1 cellular context compared by ENCODE assay signal in the genomic region with DNA sequence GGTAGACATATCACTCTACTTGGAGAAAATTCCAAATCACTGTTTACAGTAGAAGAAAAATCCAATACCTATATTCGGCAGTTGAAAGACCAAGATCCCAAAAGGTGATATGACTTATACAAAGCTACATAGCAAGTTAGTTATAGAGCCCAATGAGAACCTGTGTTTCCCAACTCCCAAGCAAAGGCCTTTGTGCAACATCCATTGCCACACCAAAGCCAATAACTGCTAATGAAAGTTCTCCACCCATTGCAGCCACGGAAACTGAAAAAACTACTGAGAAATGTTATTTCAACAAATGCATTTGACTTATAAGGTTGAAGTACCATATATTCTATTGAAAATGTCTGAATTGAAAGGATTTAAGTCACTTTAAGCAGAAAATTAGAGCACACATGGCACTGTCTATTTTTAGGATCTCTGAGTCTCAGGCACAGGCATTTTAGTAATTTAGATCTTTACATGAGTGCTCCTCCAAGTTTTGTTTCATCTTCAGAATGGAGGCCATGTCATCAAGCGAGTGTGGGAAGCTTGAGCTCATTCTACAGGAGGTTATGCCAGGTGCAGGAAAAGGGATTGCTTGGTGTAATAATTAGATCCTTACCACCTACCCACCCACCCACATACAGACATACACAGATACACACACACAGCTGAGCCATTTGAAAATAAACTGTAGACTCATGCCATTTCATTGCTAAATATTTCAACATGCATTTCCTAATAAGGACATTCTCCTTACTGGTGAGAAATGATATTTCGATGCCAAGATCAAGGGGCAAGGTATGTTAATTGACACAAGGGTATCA.
TF ChIP-seq lines count a peak whose summit lies in the region.

No MANE protein-coding gene starts in this region.

TF ChIP-seq in IMR-90, 13 proteins besides CTCF, POLR2A, EP300 and RAD21:
- no peak for TF ChIP-seq RFX5 (IDR thresholded peaks at IDR 0.05; ENCODE audit: low read depth, low read length)
- TF ChIP-seq CHD1 (IDR thresholded peaks at IDR 0.05; ENCODE audit: low read depth, low read length): no peak
- TF ChIP-seq, protein P1, sequence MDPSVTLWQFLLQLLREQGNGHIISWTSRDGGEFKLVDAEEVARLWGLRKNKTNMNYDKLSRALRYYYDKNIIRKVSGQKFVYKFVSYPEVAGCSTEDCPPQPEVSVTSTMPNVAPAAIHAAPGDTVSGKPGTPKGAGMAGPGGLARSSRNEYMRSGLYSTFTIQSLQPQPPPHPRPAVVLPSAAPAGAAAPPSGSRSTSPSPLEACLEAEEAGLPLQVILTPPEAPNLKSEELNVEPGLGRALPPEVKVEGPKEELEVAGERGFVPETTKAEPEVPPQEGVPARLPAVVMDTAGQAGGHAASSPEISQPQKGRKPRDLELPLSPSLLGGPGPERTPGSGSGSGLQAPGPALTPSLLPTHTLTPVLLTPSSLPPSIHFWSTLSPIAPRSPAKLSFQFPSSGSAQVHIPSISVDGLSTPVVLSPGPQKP (IDR thresholded peaks at IDR 0.05; ENCODE audit: borderline replicate concordance, low read depth, low read length): no peak
- TF ChIP-seq MAFK (IDR thresholded peaks at IDR 0.05; ENCODE audit: low read depth, low read length): no peak
- TF ChIP-seq SMC3 (IDR thresholded peaks at IDR 0.05; ENCODE audit: low read depth, low read length): no peak
- TF ChIP-seq, protein P2, sequence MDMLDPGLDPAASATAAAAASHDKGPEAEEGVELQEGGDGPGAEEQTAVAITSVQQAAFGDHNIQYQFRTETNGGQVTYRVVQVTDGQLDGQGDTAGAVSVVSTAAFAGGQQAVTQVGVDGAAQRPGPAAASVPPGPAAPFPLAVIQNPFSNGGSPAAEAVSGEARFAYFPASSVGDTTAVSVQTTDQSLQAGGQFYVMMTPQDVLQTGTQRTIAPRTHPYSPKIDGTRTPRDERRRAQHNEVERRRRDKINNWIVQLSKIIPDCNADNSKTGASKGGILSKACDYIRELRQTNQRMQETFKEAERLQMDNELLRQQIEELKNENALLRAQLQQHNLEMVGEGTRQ (IDR thresholded peaks at IDR 0.05; ENCODE audit: low read depth, low read length): no peak
- TF ChIP-seq MAZ (IDR thresholded peaks at IDR 0.05; ENCODE audit: borderline replicate concordance, low read depth, low read length): no peak
- no peak for TF ChIP-seq FOS (IDR thresholded peaks at IDR 0.05; ENCODE audit: low read depth, low read length)
- TF ChIP-seq BHLHE40 (IDR thresholded peaks at IDR 0.05; ENCODE audit: low read depth, low read length): peak; percentile 12; the same call in 1 of the 2 replicates
- peak; percentile 88 for TF ChIP-seq CEBPB (IDR thresholded peaks at IDR 0.05; ENCODE audit: low read depth, low read length)
- no peak for TF ChIP-seq NFE2L2 (IDR thresholded peaks at IDR 0.05; ENCODE audit: low read depth, low read length)
- TF ChIP-seq RCOR1 (IDR thresholded peaks at IDR 0.05; ENCODE audit: insufficient replicate concordance, low read length): no peak
- TF ChIP-seq MXI1 (IDR thresholded peaks at IDR 0.05; ENCODE audit: borderline replicate concordance, low read depth, low read length): no peak
